ENCODE assay signal across 9 cellular contexts in the genomic region with DNA sequence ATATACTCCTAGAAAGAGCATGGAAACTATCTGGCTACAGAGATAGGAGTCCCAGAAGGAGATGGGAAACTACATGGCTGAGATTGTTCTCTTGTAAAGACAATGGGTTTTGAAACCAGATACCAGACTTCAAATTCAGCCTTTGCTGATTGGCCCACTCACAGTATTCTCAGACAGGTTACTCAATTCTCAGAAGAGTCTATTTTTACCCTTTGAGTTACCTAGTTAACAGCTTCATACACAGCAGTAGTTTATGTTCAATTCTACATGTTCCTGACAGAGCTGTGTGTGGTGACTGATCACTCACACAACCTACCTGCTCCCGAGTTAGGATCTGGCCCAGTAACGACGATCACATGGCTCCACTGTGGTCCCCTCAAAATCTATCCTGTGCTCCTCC. TPM values are rescaled to one million over a fixed set of nuclear protein-coding genes. Genes with fewer than 3 reads are reported as not detected.
"Had no signal": no experiment of that assay in that cellular context is flagged by ENCODE, and none has a peak within 500 bp of the region (broad histone marks: within the 10 kb centered on the region; RNA-seq: fewer than 3 reads in every experiment).

No MANE protein-coding gene starts in this region.

- H3K4me1 Mint-ChIP-seq: GM23338 had no signal

- FAIRE-seq: HepG2 had no signal

- H3K4me2 ChIP-seq: GM23338, KMS-11 had no signal

- DNase-seq: H7, HCEC 1CT, KBM-7 had no signal

- H3K27ac Mint-ChIP-seq: GM23338, IgD-negative memory B cell had no signal

- H3K9ac ChIP-seq: KMS-11 had no signal

- H3K27me3 Mint-ChIP-seq: IgD-negative memory B cell had no signal

- H3K4me3 Mint-ChIP-seq: GM23338, IgD-negative memory B cell had no signal

- H3K27ac ChIP-seq: HL-60, KMS-11 had no signal

- ATAC-seq: GM23338, HepG2 had no signal

- H3K4me3 ChIP-seq: GM23338 had no signal

- H2AFZ ChIP-seq: GM23338 had no signal

RNA-seq across cellular contexts. Expression of a gene that starts 51.9 kb away (rescaled TPM):
- total RNA-seq: GM23338, H4, HepG2 had no signal
- polyA plus RNA-seq: HepG2, IgD-negative memory B cell had no signal
